In genomic region chr1:117654485-117655219, GRCh38 we compare ENCODE assay signal across 8 cellular contexts. TPM values are rescaled to one million over a fixed set of nuclear protein-coding genes. Genes with fewer than 3 reads are reported as not detected.
A peak's percentile ranks its signal among the peaks of the same experiment; 100 is the strongest.
DNase-seq lines count a peak whose midpoint lies in the region; ATAC-seq and TF ChIP-seq lines count a peak whose summit lies in the region.

No MANE protein-coding gene starts in this region.

- no peaks in the 10 kb centered on the region for H3K9me3 ChIP-seq in OCI-LY7 (ENCODE audit: low read length)
- no peaks in the 10 kb centered on the region for H3K9me3 ChIP-seq in mucosa of rectum (ENCODE audit: control insufficient read depth in 2 of 2, low read length in 2 of 2)

- peak overlapping the region; percentile 73 for H3K4me2 ChIP-seq in OCI-LY7 (ENCODE audit: low read length)

- CTCF ChIA-PET in OCI-LY7 (lab: Charles Lee; ENCODE audit: unreplicated experiment) = interaction anchor here (0.5 to 3.5 kb wide), 8 partner anchors 11 to 38 kb away, joined by 3 to 16 read pairs (median 4); no protein-coding TSS in a partner anchor

- H3K27ac ChIP-seq in OCI-LY7 (ENCODE audit: low read depth, low read length, poor library complexity, severe bottlenecking) = peak overlapping the region; percentile 98
- peak overlapping the region; percentile 63 to 78 for H3K27ac ChIP-seq in mucosa of rectum (ENCODE audit: low read depth in 2 of 2, low read length in 2 of 2)
- H3K27ac ChIP-seq in substantia nigra (ENCODE audit: low read depth, low read length, poor library complexity, severe bottlenecking) = no peak overlapping the region

- no peaks in the 10 kb centered on the region for H4K20me1 ChIP-seq in OCI-LY7 (ENCODE audit: insufficient read depth, low read length)

- peaks cover 99% of the 10 kb centered on the region for H3K4me1 ChIP-seq in OCI-LY7 (ENCODE audit: insufficient read depth, low read length, poor library complexity, severe bottlenecking)
- H3K4me1 ChIP-seq in mucosa of rectum (ENCODE audit: control insufficient read depth in 2 of 2, insufficient read depth in 2 of 2, low read length in 2 of 2) = peaks cover 6 to 36% of the 10 kb centered on the region in 2 donors

- no peaks in the 10 kb centered on the region for H3K79me2 ChIP-seq in OCI-LY7 (ENCODE audit: insufficient read depth, low read depth, low read length)

- H3K36me3 ChIP-seq in OCI-LY7 (ENCODE audit: insufficient read depth, low read length) = no peaks in the 10 kb centered on the region
- H3K36me3 ChIP-seq in mucosa of rectum (ENCODE audit: control insufficient read depth in 2 of 2, insufficient read depth in 2 of 2, low read length in 2 of 2) = no peaks in the 10 kb centered on the region

- no peaks in the 10 kb centered on the region for H3K27me3 ChIP-seq in mucosa of rectum (ENCODE audit: control insufficient read depth in 2 of 2, insufficient read depth in 2 of 2, low read length in 2 of 2)

- H3K9me2 ChIP-seq in OCI-LY7 (ENCODE audit: insufficient read depth, low read length) = no peaks in the 10 kb centered on the region

- H3K4me3 ChIP-seq in OCI-LY7 (ENCODE audit: low read depth, low read length, poor library complexity, severe bottlenecking) (peak overlapping the region; percentile 48), mucosa of rectum (ENCODE audit: low read length in 2 of 2) (no peak overlapping the region)

- POLR2A ChIA-PET in OCI-LY7 (lab: Charles Lee) = interaction anchor here (0.5 to 19.4 kb wide), 13 partner anchors 10 to 120 kb away, joined by 3 to 760 read pairs (median 4); no protein-coding TSS in a partner anchor

- H2AFZ ChIP-seq in OCI-LY7 (ENCODE audit: low read length) = peak overlapping the region; percentile 2; the same call in 1 of the 2 replicates

- H3K9ac ChIP-seq in mucosa of rectum (ENCODE audit: low read depth in 1 of 2, low read length in 2 of 2) = no peak overlapping the region

- intact Hi-C loops in OCI-LY7 (cut with micrococcal nuclease; ENCODE audit: unreplicated experiment) = loop anchor here (1.0 to 5.0 kb wide), 5 partner anchors 16 to 117 kb away; no protein-coding TSS in a partner anchor

- DNase-seq in activated CD4-positive, CD25-positive, alpha-beta regulatory T cell treated with anti-CD3 and anti-CD28 coated beads, Interleukin-2, amount 50 U/mL, for 72 hours = no peak
- DNase-seq in OCI-LY7 (ENCODE audit: low spot score) (peak; percentile 95), substantia nigra (lab: John Stamatoyannopoulos, UW) (no peak), NCI-H2171 (lab: John Stamatoyannopoulos, UW) (no peak)
- no peak for DNase-seq in activated CD8-positive, alpha-beta memory T cell treated with anti-CD3 and anti-CD28 coated beads, Interleukin-2, amount 50 U/mL, for 48 hours

- ATAC-seq in activated CD4-positive, CD25-positive, alpha-beta regulatory T cell treated with anti-CD3 and anti-CD28 coated beads, Interleukin-2, amount 50 U/mL, for 24 hours = peak; percentile 23 to 44
- peak; percentile 81 for ATAC-seq in HG02852 (IDR thresholded peaks at IDR 0.05; ENCODE audit: unreplicated experiment)

- no peak for TF ChIP-seq CTCF in OCI-LY7 (conservative IDR thresholded peaks at IDR 0.05; ENCODE audit: low read length)

- BruUV-seq in OCI-LY7 (replicated peaks; lab: Mats Ljungman, UMichigan) = no TSS peak

RNA-seq across cellular contexts. Expression of gene TENT5C, which starts 48.8 kb away (rescaled TPM):
- total RNA-seq in OCI-LY7 (2014; rRNA removed; shearing (Covaris generic)) = 11.6 and 13.3 TPM in 2 replicates
- total RNA-seq in OCI-LY7 (2022) = 26.5 and 31.1 TPM in 2 replicates
